Comparison of ENCODE assay signal across 12 cellular contexts in the genomic region with DNA sequence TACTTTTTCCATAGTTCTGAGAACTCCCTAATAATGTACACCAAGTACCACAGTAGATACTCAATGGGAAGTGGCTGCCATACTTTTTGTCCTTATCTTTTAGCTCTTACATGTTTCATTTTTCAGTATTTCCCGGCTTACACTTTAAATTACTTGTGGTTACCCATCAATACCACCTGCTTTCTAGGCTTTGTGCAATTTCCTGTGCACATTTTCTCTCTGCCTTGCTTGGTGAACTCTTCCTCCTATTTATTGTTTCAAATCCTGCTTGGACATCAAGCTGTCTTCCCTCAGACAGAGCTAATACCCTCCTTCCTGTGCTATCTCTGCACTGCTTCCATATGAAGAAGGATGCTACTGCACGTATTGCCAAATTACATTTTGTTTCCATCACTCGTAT. TPM values are rescaled to one million over a fixed set of nuclear protein-coding genes. Genes with fewer than 3 reads are reported as not detected.
DNase-seq lines count a peak whose midpoint lies in the region; ATAC-seq, FAIRE-seq and TF ChIP-seq lines count a peak whose summit lies in the region.
"Had no signal": no experiment of that assay in that cellular context is flagged by ENCODE, and none has a peak within 500 bp of the region (broad histone marks: within the 10 kb centered on the region; RNA-seq: fewer than 3 reads in every experiment).

No MANE protein-coding gene starts in this region.

- H3K27me3 Mint-ChIP-seq in dendritic cell treated with granulocyte-macrophage colony-stimulating factor and Interleukin-4, amounts not matched to agents 40 ng/mL and 50 ng/mL, for 4 days = no peaks in the 10 kb centered on the region
- H3K27me3 Mint-ChIP-seq in endodermal cell (ENCODE audit: insufficient read depth) = no peaks in the 10 kb centered on the region

- DNase-seq in GM12891 (ENCODE audit: insufficient read length, low spot score) (no peak), MV-4-11 (lab: John Stamatoyannopoulos, UW) (peak; percentile 96), dorsolateral prefrontal cortex (no peak), endodermal cell (no peak), NCI-H345 (lab: John Stamatoyannopoulos, UW) (no peak)

- FAIRE-seq in GM12891 (lab: Jason Lieb, UNC) = peak; percentile 38

- TF ChIP-seq CTCF in parathyroid adenoma (IDR thresholded peaks at IDR 0.05) (no peak), dorsolateral prefrontal cortex (IDR thresholded peaks at IDR 0.05 in 54 of 56, conservative IDR thresholded peaks at IDR 0.05 in 2 of 56; ENCODE audit: low read depth in 1 of 56, partially characterized antibody in 56 of 56) (no peak), endodermal cell (conservative IDR thresholded peaks at IDR 0.05) (no peak)

- peak overlapping the region; percentile 27 for H3K27ac Mint-ChIP-seq in dendritic cell treated with granulocyte-macrophage colony-stimulating factor and Interleukin-4, amounts not matched to agents 40 ng/mL and 50 ng/mL, for 4 days
- no peak overlapping the region for H3K27ac Mint-ChIP-seq in endodermal cell

- no peaks in the 10 kb centered on the region for H3K79me2 ChIP-seq in parathyroid adenoma

- H3K4me1 Mint-ChIP-seq in dendritic cell treated with granulocyte-macrophage colony-stimulating factor and Interleukin-4, amounts not matched to agents 40 ng/mL and 50 ng/mL, for 4 days (ENCODE audit: low read depth) = peaks cover 12% of the 10 kb centered on the region
- no peaks in the 10 kb centered on the region for H3K4me1 Mint-ChIP-seq in endodermal cell

- H3K4me3 ChIP-seq in parathyroid adenoma (ENCODE audit: low read depth, low read length) (no peak overlapping the region), dorsolateral prefrontal cortex (no peak overlapping the region), endodermal cell (ENCODE audit: low read length) (no peak overlapping the region)

- no peak overlapping the region for H3K4me3 Mint-ChIP-seq in dendritic cell treated with granulocyte-macrophage colony-stimulating factor and Interleukin-4, amounts not matched to agents 40 ng/mL and 50 ng/mL, for 4 days
- H3K4me3 Mint-ChIP-seq in endodermal cell = no peak overlapping the region

- no peaks in the 10 kb centered on the region for H3K4me1 ChIP-seq in parathyroid adenoma
- no peaks in the 10 kb centered on the region for H3K4me1 ChIP-seq in endodermal cell (ENCODE audit: control insufficient read depth, insufficient read depth, low read length)
- H3K4me1 ChIP-seq: adrenal gland, right atrium auricular region had no signal

- H3K9ac ChIP-seq in parathyroid adenoma (no peak overlapping the region), endodermal cell (ENCODE audit: extremely low read depth, low read length, poor library complexity, severe bottlenecking) (no peak overlapping the region)

- 94 to 96% methylated on average over 1 to 3 of the region's 3 CpGs for WGBS in endodermal cell (ENCODE audit: insufficient coverage in 1 of 2, insufficient read length in 1 of 2), 2 experiments

- H3K27ac ChIP-seq in parathyroid adenoma (no peak overlapping the region), dorsolateral prefrontal cortex (no peak overlapping the region), endodermal cell (ENCODE audit: low read depth, low read length) (no peak overlapping the region)
- H3K27ac ChIP-seq: adrenal gland, right atrium auricular region had no signal

- no peak overlapping the region for H3K4me2 ChIP-seq in parathyroid adenoma (ENCODE audit: low read length)

- no peaks in the 10 kb centered on the region for H3K9me3 Mint-ChIP-seq in dendritic cell treated with granulocyte-macrophage colony-stimulating factor and Interleukin-4, amounts not matched to agents 40 ng/mL and 50 ng/mL, for 4 days
- no peaks in the 10 kb centered on the region for H3K9me3 Mint-ChIP-seq in endodermal cell

- H3K36me3 ChIP-seq in parathyroid adenoma (ENCODE audit: control insufficient read depth, insufficient read depth, low read length) (no peaks in the 10 kb centered on the region), endodermal cell (ENCODE audit: control insufficient read depth, insufficient read depth, low read length) (no peaks in the 10 kb centered on the region)
- H3K36me3 ChIP-seq: adrenal gland, right atrium auricular region had no signal

- peak overlapping the region; percentile 64 for H2AFZ ChIP-seq in parathyroid adenoma

- TF ChIP-seq POLR2A in GM12891 (IDR thresholded peaks at IDR 0.05; ENCODE audit: low read depth, low read length) = no peak

- H3K9me3 ChIP-seq in parathyroid adenoma (ENCODE audit: control insufficient read depth, low read length) = no peaks in the 10 kb centered on the region
- H3K9me3 ChIP-seq in endodermal cell (ENCODE audit: control insufficient read depth, low read length) = no peaks in the 10 kb centered on the region
- H3K9me3 ChIP-seq: adrenal gland, right atrium auricular region had no signal

- H3K36me3 Mint-ChIP-seq in dendritic cell treated with granulocyte-macrophage colony-stimulating factor and Interleukin-4, amounts not matched to agents 40 ng/mL and 50 ng/mL, for 4 days (ENCODE audit: low read depth) = no peaks in the 10 kb centered on the region
- H3K36me3 Mint-ChIP-seq in endodermal cell (ENCODE audit: low read depth) = no peaks in the 10 kb centered on the region

- intact Hi-C loops in dendritic cell treated with granulocyte-macrophage colony-stimulating factor and Interleukin-4, amounts not matched to agents 40 ng/mL and 50 ng/mL, for 4 days (cut with micrococcal nuclease) = loop anchor here (5.0 to 10.0 kb wide), 3 partner anchors 48 to 485 kb away; no protein-coding TSS in a partner anchor
- intact Hi-C loops in dorsolateral prefrontal cortex (cut with DNase I) = loop anchor here (5.0 to 10.0 kb wide), 2 partner anchors 397 to 405 kb away; no protein-coding TSS in a partner anchor

- no peak for ATAC-seq in GM18868 (IDR thresholded peaks at IDR 0.05; ENCODE audit: unreplicated experiment)

- H3K27me3 ChIP-seq in parathyroid adenoma (ENCODE audit: control insufficient read depth, insufficient read depth, low read length) (no peaks in the 10 kb centered on the region), dorsolateral prefrontal cortex (peaks cover 0 to 4% (median 0%) of the 10 kb centered on the region in 45 donors), endodermal cell (ENCODE audit: control insufficient read depth, insufficient read depth, low read length, poor library complexity, severe bottlenecking) (no peaks in the 10 kb centered on the region)
- H3K27me3 ChIP-seq: adrenal gland, right atrium auricular region had no signal

TF ChIP-seq in GM12891, 5 proteins besides CTCF, POLR2A, EP300 and RAD21:
- no peak for TF ChIP-seq POLR2AphosphoS5 (IDR thresholded peaks at IDR 0.05; ENCODE audit: low read depth, low read length)
- no peak for TF ChIP-seq POU2F2 (IDR thresholded peaks at IDR 0.05; ENCODE audit: low read depth, low read length)
- no peak for TF ChIP-seq SPI1 (IDR thresholded peaks at IDR 0.05; ENCODE audit: low read depth, low read length)
- no peak for TF ChIP-seq TAF1 (IDR thresholded peaks at IDR 0.05; ENCODE audit: low read depth, low read length)
- TF ChIP-seq PAX5 (IDR thresholded peaks at IDR 0.05; ENCODE audit: insufficient read depth, low read length, severe bottlenecking) = no peak
TF ChIP-seq in GM12891: peak in this region for 0.

RNA-seq across cellular contexts. Expression of gene ZAR1L, which starts 5.9 kb away (rescaled TPM):
- not detected for polyA plus RNA-seq in GM12891 (2012; ENCODE audit: low read depth, missing spikeins)
- total RNA-seq in dorsolateral prefrontal cortex = under 1 TPM in 2 of 120 experiments, not detected in 118; 0.35 TPM
- total RNA-seq in endodermal cell = under 1 TPM; 0.24 to 0.31 TPM
- polyA plus RNA-seq in endodermal cell (2013, experiment 1 of 2) = 0.28 TPM
- polyA plus RNA-seq in endodermal cell (2013, experiment 2 of 2) = not detected
- total RNA-seq: adrenal gland, NCI-H460, right atrium auricular region, subcutaneous adipose tissue had no signal
- polyA plus RNA-seq: adrenal gland had no signal

RNA-seq across cellular contexts. Expression of gene BRCA2, which starts 6.0 kb away (rescaled TPM):
- 6.7 TPM for polyA plus RNA-seq in GM12891 (2012; ENCODE audit: low read depth, missing spikeins)
- total RNA-seq in dorsolateral prefrontal cortex (1 to 10 TPM in 31 of 120 experiments, under 1 TPM in 89; 0.11 to 3.3 (median 0.60) TPM), endodermal cell (10 to 100 TPM; 25.7 to 27.8 TPM)
- polyA plus RNA-seq in endodermal cell (2013, experiment 1 of 2) = 8.6 TPM
- polyA plus RNA-seq in endodermal cell (2013, experiment 2 of 2) = 9.1 TPM

Comparison
In these comparisons a context has a peak if more than half of its experiments do, and no peak if none do; other contexts are left out.
1. RNA of gene BRCA2, which starts 6.0 kb away (total RNA-seq): 25.7 to 27.8 TPM in endodermal cell; 0.11 to 3.3 TPM in dorsolateral prefrontal cortex; every median in the first group is over 4 times any median in the second.